In genomic region chr1:246705368-246705767, GRCh38 we compare ENCODE assay signal across 17 cellular contexts. TPM values are rescaled to one million over a fixed set of nuclear protein-coding genes. Genes with fewer than 3 reads are reported as not detected.
DNase-seq lines count a peak whose midpoint lies in the region; ATAC-seq, FAIRE-seq and TF ChIP-seq lines count a peak whose summit lies in the region.
"Had no signal": no experiment of that assay in that cellular context is flagged by ENCODE, and none has a peak within 500 bp of the region (broad histone marks: within the 10 kb centered on the region; RNA-seq: fewer than 3 reads in every experiment).

No MANE protein-coding gene starts in this region.

- H3K27me3 Mint-ChIP-seq in HFFc6 (ENCODE audit: insufficient read depth): peaks cover 2% of the 10 kb centered on the region
- peaks cover 8% of the 10 kb centered on the region for H3K27me3 Mint-ChIP-seq in T-helper 2 cell treated with Interferon-gamma antibody and Interleukin-4, amounts not matched to agents 5 μg/mL and 100 μg/mL, for 36 hours (ENCODE audit: low read depth)
- H3K27me3 Mint-ChIP-seq in natural killer cell (ENCODE audit: low read depth in 2 of 2): peaks cover 0 to 2% of the 10 kb centered on the region in 2 donors

- DNase-seq in ACHN (peak; percentile 24), HFFc6 (peak; percentile 95), amniotic stem cell (lab: John Stamatoyannopoulos, UW) (peak; percentile 72), keratinocyte (ENCODE audit: low read depth, low spot score) (peak; percentile 26), midbrain (lab: John Stamatoyannopoulos, UW) (no peak), iPS-NIHi11 (ENCODE audit: low spot score) (no peak), natural killer cell (no peak)
- DNase-seq in T-helper 2 cell treated with Interferon-gamma antibody and Interleukin-4, amounts not matched to agents 5 μg/mL and 100 μg/mL, for 36 hours (ENCODE audit: low spot score): no peak
- DNase-seq: activated CD4-positive, alpha-beta T cell treated with anti-CD3 and anti-CD28 coated beads, Interleukin-2, amount 50 U/mL, for 48 hours; activated naive CD4-positive, alpha-beta T cell; C1 segment of cervical spinal cord; dorsolateral prefrontal cortex; NCI-H1694; NK-92 treated with Interleukin-12 subunit alpha and Interleukin-12 subunit beta, amount 100 ng/mL, for 24 hours; retina; upper lobe of left lung had no signal

- peaks cover 2% of the 10 kb centered on the region for H3K9me3 ChIP-seq in keratinocyte (ENCODE audit: control insufficient read depth, low read depth, low read length)
- H3K9me3 ChIP-seq: upper lobe of left lung had no signal

- FAIRE-seq in keratinocyte (lab: Jason Lieb, UNC): no peak

- peak overlapping the region; percentile 60 for H3K4me3 Mint-ChIP-seq in HFFc6
- H3K4me3 Mint-ChIP-seq in T-helper 2 cell treated with Interferon-gamma antibody and Interleukin-4, amounts not matched to agents 5 μg/mL and 100 μg/mL, for 36 hours: no peak overlapping the region
- H3K4me3 Mint-ChIP-seq in natural killer cell: no peak overlapping the region
- H3K4me3 Mint-ChIP-seq: T-helper 1 cell treated with Interleukin-12 subunit alpha and Interleukin-12 subunit beta and Interleukin-4 antibody, amounts not matched to agents 30 μg/mL and 1 μg/mL, for 36 hours had no signal

- H3K36me3 ChIP-seq in keratinocyte (ENCODE audit: control insufficient read depth in 2 of 2, extremely low read depth in 1 of 2, insufficient read depth in 2 of 2, low read length in 2 of 2): no peaks in the 10 kb centered on the region
- H3K36me3 ChIP-seq: upper lobe of left lung had no signal

- H3K9me3 Mint-ChIP-seq in HFFc6 (peaks cover 7% of the 10 kb centered on the region), natural killer cell (peaks cover 0 to 3% of the 10 kb centered on the region in 2 donors)
- H3K9me3 Mint-ChIP-seq in T-helper 2 cell treated with Interferon-gamma antibody and Interleukin-4, amounts not matched to agents 5 μg/mL and 100 μg/mL, for 36 hours: peaks cover 8% of the 10 kb centered on the region

- intact Hi-C loops in natural killer cell (cut with micrococcal nuclease): no loop called here

- TF ChIP-seq CTCF in HFFc6 (IDR thresholded peaks at IDR 0.05): no peak
- TF ChIP-seq CTCF in keratinocyte (optimal IDR thresholded peaks at IDR 0.05 in 1 of 3, IDR thresholded peaks at IDR 0.05 in 1 of 3, conservative IDR thresholded peaks at IDR 0.05 in 1 of 3; ENCODE audit: extremely low read depth in 1 of 3, insufficient read depth in 2 of 3, low read length in 3 of 3): no peak
- no peak for TF ChIP-seq CTCF in natural killer cell (IDR thresholded peaks at IDR 0.05)

- H3K4me1 ChIP-seq in keratinocyte (ENCODE audit: control insufficient read depth, extremely low read depth, insufficient read depth, low read length): peaks cover 3% of the 10 kb centered on the region

- ATAC-seq in natural killer cell: no peak

- no peak overlapping the region for H3K4me3 ChIP-seq in keratinocyte (ENCODE audit: control insufficient read depth in 2 of 3, extremely low read depth in 1 of 3, insufficient read depth in 2 of 3, low read depth in 1 of 3, low read length in 3 of 3)
- H3K4me3 ChIP-seq: dorsolateral prefrontal cortex, upper lobe of left lung had no signal

- no peaks in the 10 kb centered on the region for H3K27me3 ChIP-seq in keratinocyte (ENCODE audit: control insufficient read depth, extremely low read depth, insufficient read depth, low read length)
- H3K27me3 ChIP-seq: dorsolateral prefrontal cortex, upper lobe of left lung had no signal

- peak overlapping the region; percentile 96 for H3K27ac Mint-ChIP-seq in HFFc6
- no peak overlapping the region for H3K27ac Mint-ChIP-seq in T-helper 2 cell treated with Interferon-gamma antibody and Interleukin-4, amounts not matched to agents 5 μg/mL and 100 μg/mL, for 36 hours
- no peak overlapping the region for H3K27ac Mint-ChIP-seq in natural killer cell
- H3K27ac Mint-ChIP-seq: T-helper 1 cell treated with Interleukin-12 subunit alpha and Interleukin-12 subunit beta and Interleukin-4 antibody, amounts not matched to agents 30 μg/mL and 1 μg/mL, for 36 hours had no signal

- H3K36me3 Mint-ChIP-seq in HFFc6 (ENCODE audit: low read depth): peaks cover 11% of the 10 kb centered on the region
- H3K36me3 Mint-ChIP-seq in T-helper 2 cell treated with Interferon-gamma antibody and Interleukin-4, amounts not matched to agents 5 μg/mL and 100 μg/mL, for 36 hours (ENCODE audit: low read depth): peaks cover 2% of the 10 kb centered on the region
- H3K36me3 Mint-ChIP-seq in natural killer cell: no peaks in the 10 kb centered on the region

- H3K9me1 ChIP-seq in keratinocyte (ENCODE audit: control insufficient read depth, extremely low read depth, insufficient read depth, low read length): no peaks in the 10 kb centered on the region

- in situ Hi-C loops in ACHN (cut with HindIII; ENCODE audit: low pct_ligation_motif_present, low pct_unique_long_range_greater_than_20kb, low sequenced_read_pairs): no loop called here

- H4K20me1 ChIP-seq in keratinocyte (ENCODE audit: control insufficient read depth, extremely low read depth, insufficient read depth, low read length): no peaks in the 10 kb centered on the region

- dilution Hi-C loops in keratinocyte (cut with MboI; ENCODE audit: extremely low pct_ligation_motif_present, low sequenced_read_pairs): no loop called here

- no peak overlapping the region for H3K9ac ChIP-seq in keratinocyte (ENCODE audit: control insufficient read depth, extremely low read depth, insufficient read depth, low read length)

- H3K4me1 Mint-ChIP-seq in HFFc6 (ENCODE audit: low read depth): peaks cover 46% of the 10 kb centered on the region
- H3K4me1 Mint-ChIP-seq in T-helper 2 cell treated with Interferon-gamma antibody and Interleukin-4, amounts not matched to agents 5 μg/mL and 100 μg/mL, for 36 hours (ENCODE audit: low read depth): peaks cover 17% of the 10 kb centered on the region
- H3K4me1 Mint-ChIP-seq in natural killer cell: peaks cover 5 to 7% of the 10 kb centered on the region in 2 donors

- peak overlapping the region; percentile 42 for H2AFZ ChIP-seq in keratinocyte (ENCODE audit: control insufficient read depth, low read length)

- H3K27ac ChIP-seq in keratinocyte (ENCODE audit: control insufficient read depth, insufficient read depth, low read length): peak overlapping the region; percentile 3
- H3K27ac ChIP-seq: dorsolateral prefrontal cortex, upper lobe of left lung had no signal

- no peaks in the 10 kb centered on the region for H3K79me2 ChIP-seq in keratinocyte (ENCODE audit: control insufficient read depth, insufficient read depth, low read length)

- H3K4me2 ChIP-seq in keratinocyte (ENCODE audit: control insufficient read depth, extremely low read depth, insufficient read depth, low read depth, low read length): peak overlapping the region; percentile 15

RNA-seq across cellular contexts. Expression of gene SCCPDH, which starts 18.8 kb away (rescaled TPM):
- 10 to 100 TPM; 21.3 to 27.2 (median 25.6) TPM for total RNA-seq in HFFc6 (2021; fragmentation: NEBNext Ultra II Directional; extraction: Animal tissue kit (Norgen Biotek cat#: 25700))
- polyA plus RNA-seq in keratinocyte: 2.8 to 4.3 TPM (median 3.2 TPM) in 3 replicates
- 0.72 TPM for polyA plus RNA-seq in keratinocyte (2011; ENCODE audit: low read depth)
- 3.2 and 4.1 TPM in 2 replicates for polyA plus RNA-seq in keratinocyte (2011; cell fraction: cytosol; rRNA removed)
- polyA plus RNA-seq in keratinocyte (2011; cell fraction: nucleus; rRNA removed): 2.1 and 3.3 TPM in 2 replicates
- polyA plus RNA-seq in keratinocyte (2012; ENCODE audit: low replicate concordance): 0.99 and 3.4 TPM in 2 replicates
- polyA minus RNA-seq in keratinocyte: 0.39 to 2.7 TPM (median 1.0 TPM) in 3 replicates
- polyA minus RNA-seq in keratinocyte (2011; cell fraction: cytosol; rRNA and poly(A)+ RNA removed): 2.3 TPM
- 1.1 and 1.8 TPM in 2 replicates for polyA minus RNA-seq in keratinocyte (2011; cell fraction: nucleus; rRNA and poly(A)+ RNA removed)
- total RNA-seq in natural killer cell: 10 to 100 TPM in 1 of 3 donors, 1 to 10 TPM in 2; 5.3 to 24.8 (median 9.2) TPM

Comparison
In these comparisons a context has a peak if more than half of its experiments do, and no peak if none do; other contexts are left out.
1. DNase-seq: peak in ACHN (single experiment), HFFc6 (single experiment), amniotic stem cell (single experiment) and keratinocyte (single experiment); none in midbrain (single experiment), T-helper 2 cell treated with Interferon-gamma antibody and Interleukin-4, amounts not matched to agents 5 μg/mL and 100 μg/mL, for 36 hours (single experiment), iPS-NIHi11 (single experiment) and natural killer cell (single experiment).